ENCODE assay signal across 16 cellular contexts in the genomic region with DNA sequence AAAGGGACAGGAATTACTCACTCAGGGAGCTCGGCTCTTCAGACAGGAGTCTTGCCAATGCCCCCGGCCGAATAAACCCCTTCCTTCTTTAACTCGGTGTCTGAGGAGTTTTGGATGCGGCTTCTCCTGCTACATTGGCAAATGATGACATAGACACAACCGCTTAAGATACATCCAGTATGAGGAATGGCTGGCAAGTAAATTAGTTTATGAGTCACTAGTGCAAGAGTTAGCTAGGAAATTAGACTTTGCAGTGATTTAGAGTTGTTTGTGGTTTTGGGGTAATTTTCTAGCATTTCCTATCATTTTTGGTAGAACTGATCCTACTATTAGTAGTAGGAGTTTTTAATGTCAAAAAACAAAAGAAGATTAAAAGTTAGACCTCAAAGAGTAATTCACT.
"Had no signal": no experiment of that assay in that cellular context is flagged by ENCODE, and none has a peak within 500 bp of the region (broad histone marks: within the 10 kb centered on the region; RNA-seq: fewer than 3 reads in every experiment).

No MANE protein-coding gene starts in this region.

- DNase-seq: activated CD4-positive, alpha-beta T cell treated with anti-CD3 and anti-CD28 coated beads for 1 hour; activated T-cell treated with anti-CD3 and anti-CD28 coated beads, Interleukin-2, amount 50 U/mL, for 1 hour; colonic mucosa; foreskin keratinocyte; lower lobe of right lung; naive B cell; small intestine; stimulated activated CD4-positive, alpha-beta T cell treated with anti-CD3 and anti-CD28 coated beads, Interleukin-15, amount 100 ng/mL, for 24 hours; testis; trophoblast cell; uterus; WERI-Rb-1 had no signal

- H3K36me3 Mint-ChIP-seq: activated naive CD4-positive, alpha-beta T cell treated with anti-CD3 and anti-CD28 coated beads, Interleukin-2, amount 50 U/mL, for 72 hours; naive B cell; stimulated activated memory B cell treated with anti-CD40 and anti-IgM and Interleukin-4, amounts not matched to agents 10 μg/mL and 1 μg/mL and 100 μg/mL, for 72 hours had no signal

- H3K4me3 Mint-ChIP-seq: naive B cell; stimulated activated memory B cell treated with anti-CD40 and anti-IgM and Interleukin-4, amounts not matched to agents 10 μg/mL and 1 μg/mL and 100 μg/mL, for 72 hours had no signal

- H3K27me3 Mint-ChIP-seq: naive B cell; stimulated activated memory B cell treated with anti-CD40 and anti-IgM and Interleukin-4, amounts not matched to agents 10 μg/mL and 1 μg/mL and 100 μg/mL, for 72 hours had no signal

- H3K27ac Mint-ChIP-seq: activated naive CD4-positive, alpha-beta T cell treated with anti-CD3 and anti-CD28 coated beads, Interleukin-2, amount 50 U/mL, for 72 hours; naive B cell; stimulated activated memory B cell treated with anti-CD40 and anti-IgM and Interleukin-4, amounts not matched to agents 10 μg/mL and 1 μg/mL and 100 μg/mL, for 72 hours had no signal

- H3K4me1 Mint-ChIP-seq: naive B cell; stimulated activated memory B cell treated with anti-CD40 and anti-IgM and Interleukin-4, amounts not matched to agents 10 μg/mL and 1 μg/mL and 100 μg/mL, for 72 hours had no signal

- H3K27ac ChIP-seq: ascending aorta, colonic mucosa, foreskin keratinocyte, lower lobe of right lung, testis, uterus, WERI-Rb-1 had no signal

- H3K27me3 ChIP-seq: ascending aorta, colonic mucosa, foreskin keratinocyte, testis, uterus had no signal

- ATAC-seq: activated naive CD4-positive, alpha-beta T cell treated with anti-CD3 and anti-CD28 coated beads, Interleukin-2, amount 50 U/mL, for 72 hours; foreskin keratinocyte; lower lobe of right lung; sciatic nerve; stimulated activated memory B cell treated with anti-CD40 and anti-IgM and Interleukin-4, amounts not matched to agents 10 μg/mL and 1 μg/mL and 100 μg/mL, for 72 hours had no signal

- H3K9me3 ChIP-seq: ascending aorta, colonic mucosa, lower lobe of right lung, testis, uterus had no signal
